Comparison of ENCODE assay signal across 10 cellular contexts in genomic region chr10:74047871-74048270, GRCh38. TPM values are rescaled to one million over a fixed set of nuclear protein-coding genes. Genes with fewer than 3 reads are reported as not detected.
DNase-seq lines count a peak whose midpoint lies in the region; ATAC-seq and TF ChIP-seq lines count a peak whose summit lies in the region.
"Had no signal": no experiment of that assay in that cellular context is flagged by ENCODE, and none has a peak within 500 bp of the region (broad histone marks: within the 10 kb centered on the region; RNA-seq: fewer than 3 reads in every experiment).

No MANE protein-coding gene starts in this region.

- peaks cover 71% of the 10 kb centered on the region for H3K4me1 ChIP-seq in psoas muscle

- peak overlapping the region; percentile 88 for H3K27ac ChIP-seq in psoas muscle

- H3K9me3 Mint-ChIP-seq in dendritic cell treated with granulocyte-macrophage colony-stimulating factor and Interleukin-4, amounts not matched to agents 40 ng/mL and 50 ng/mL, for 4 days: no peaks in the 10 kb centered on the region
- no peaks in the 10 kb centered on the region for H3K9me3 Mint-ChIP-seq in activated CD8-positive, alpha-beta T cell treated with anti-CD3 and anti-CD28 coated beads for 36 hours
- H3K9me3 Mint-ChIP-seq in activated T-cell treated with anti-CD3 and anti-CD28 coated beads, Interleukin-2, amount 50 U/mL, for 72 hours: no peaks in the 10 kb centered on the region
- H3K9me3 Mint-ChIP-seq: activated CD4-positive, alpha-beta memory T cell treated with anti-CD3 and anti-CD28 coated beads for 36 hours had no signal

- intact Hi-C loops in dendritic cell treated with granulocyte-macrophage colony-stimulating factor and Interleukin-4, amounts not matched to agents 40 ng/mL and 50 ng/mL, for 4 days (cut with micrococcal nuclease): no loop called here
- intact Hi-C loops in psoas muscle (cut with DNase I): no loop called here
- intact Hi-C loops in activated CD8-positive, alpha-beta T cell treated with anti-CD3 and anti-CD28 coated beads for 36 hours (cut with micrococcal nuclease): no loop called here

- H3K27me3 ChIP-seq in psoas muscle (ENCODE audit: insufficient read depth in 3 of 3, low read length in 2 of 3): no peaks in the 10 kb centered on the region
- H3K27me3 ChIP-seq: stomach had no signal

- DNase-seq in EL (peak; percentile 49), NCI-H1048 (lab: John Stamatoyannopoulos, UW) (peak; percentile 16), psoas muscle (no peak), NCI-H1105 (lab: John Stamatoyannopoulos, UW) (no peak), NCI-H510A (lab: John Stamatoyannopoulos, UW) (no peak)
- DNase-seq in activated CD8-positive, alpha-beta T cell treated with anti-CD3 and anti-CD28 coated beads for 36 hours: no peak
- no peak for DNase-seq in activated T-cell treated with anti-CD3 and anti-CD28 coated beads, Interleukin-2, amount 50 U/mL, for 72 hours
- DNase-seq: activated CD4-positive, alpha-beta memory T cell treated with anti-CD3 and anti-CD28 coated beads for 36 hours; stomach had no signal

- peaks cover 47% of the 10 kb centered on the region for H3K36me3 Mint-ChIP-seq in dendritic cell treated with granulocyte-macrophage colony-stimulating factor and Interleukin-4, amounts not matched to agents 40 ng/mL and 50 ng/mL, for 4 days (ENCODE audit: low read depth)
- no peaks in the 10 kb centered on the region for H3K36me3 Mint-ChIP-seq in activated CD8-positive, alpha-beta T cell treated with anti-CD3 and anti-CD28 coated beads for 36 hours (ENCODE audit: low read depth)
- peaks cover 0 to 1% of the 10 kb centered on the region in 2 donors for H3K36me3 Mint-ChIP-seq in activated T-cell treated with anti-CD3 and anti-CD28 coated beads, Interleukin-2, amount 50 U/mL, for 72 hours (ENCODE audit: insufficient read depth in 2 of 2)

- POLR2A ChIA-PET in activated CD8-positive, alpha-beta T cell treated with anti-CD3 and anti-CD28 coated beads for 36 hours (lab: Charles Lee): no interaction called here

- no peak overlapping the region for H3K4me3 Mint-ChIP-seq in dendritic cell treated with granulocyte-macrophage colony-stimulating factor and Interleukin-4, amounts not matched to agents 40 ng/mL and 50 ng/mL, for 4 days
- no peak overlapping the region for H3K4me3 Mint-ChIP-seq in activated CD8-positive, alpha-beta T cell treated with anti-CD3 and anti-CD28 coated beads for 36 hours
- H3K4me3 Mint-ChIP-seq in activated T-cell treated with anti-CD3 and anti-CD28 coated beads, Interleukin-2, amount 50 U/mL, for 72 hours: no peak overlapping the region
- H3K4me3 Mint-ChIP-seq: activated CD4-positive, alpha-beta memory T cell treated with anti-CD3 and anti-CD28 coated beads for 36 hours had no signal

- H3K27ac Mint-ChIP-seq in dendritic cell treated with granulocyte-macrophage colony-stimulating factor and Interleukin-4, amounts not matched to agents 40 ng/mL and 50 ng/mL, for 4 days: peak overlapping the region; percentile 52
- H3K27ac Mint-ChIP-seq in activated CD8-positive, alpha-beta T cell treated with anti-CD3 and anti-CD28 coated beads for 36 hours: no peak overlapping the region
- H3K27ac Mint-ChIP-seq in activated T-cell treated with anti-CD3 and anti-CD28 coated beads, Interleukin-2, amount 50 U/mL, for 72 hours: no peak overlapping the region
- H3K27ac Mint-ChIP-seq: activated CD4-positive, alpha-beta memory T cell treated with anti-CD3 and anti-CD28 coated beads for 36 hours had no signal

- H3K36me3 ChIP-seq in psoas muscle (ENCODE audit: insufficient read depth in 1 of 2, low read depth in 1 of 2): peaks cover 0 to 21% of the 10 kb centered on the region in 2 donors

- WGBS in psoas muscle, 3 donors: 25 to 48% (median 26%) methylated on average over 3 of the region's 3 CpGs

- H3K9me3 ChIP-seq in psoas muscle: no peaks in the 10 kb centered on the region
- H3K9me3 ChIP-seq: stomach had no signal

- peak overlapping the region; percentile 35 for H3K4me3 ChIP-seq in psoas muscle
- H3K4me3 ChIP-seq: stomach had no signal

- CTCF ChIA-PET in activated CD8-positive, alpha-beta T cell treated with anti-CD3 and anti-CD28 coated beads for 36 hours (lab: Charles Lee): interaction anchor here (1.3 to 2.6 kb wide), 2 partner anchors 27 to 162 kb away, joined by 3 to 5 read pairs; no protein-coding TSS in a partner anchor

- peaks cover 34% of the 10 kb centered on the region for H3K4me1 Mint-ChIP-seq in dendritic cell treated with granulocyte-macrophage colony-stimulating factor and Interleukin-4, amounts not matched to agents 40 ng/mL and 50 ng/mL, for 4 days (ENCODE audit: low read depth)
- peaks cover 2% of the 10 kb centered on the region for H3K4me1 Mint-ChIP-seq in activated CD8-positive, alpha-beta T cell treated with anti-CD3 and anti-CD28 coated beads for 36 hours (ENCODE audit: low read depth)
- peaks cover under 1% of the 10 kb centered on the region for H3K4me1 Mint-ChIP-seq in activated T-cell treated with anti-CD3 and anti-CD28 coated beads, Interleukin-2, amount 50 U/mL, for 72 hours (ENCODE audit: low read depth)

- no peak for TF ChIP-seq CTCF in psoas muscle (IDR thresholded peaks at IDR 0.05)
- TF ChIP-seq CTCF in activated CD8-positive, alpha-beta T cell treated with anti-CD3 and anti-CD28 coated beads for 36 hours (IDR thresholded peaks at IDR 0.05): no peak

- ATAC-seq in psoas muscle: peak; percentile 70 to 83 (median 74)
- no peak for ATAC-seq in activated CD8-positive, alpha-beta T cell treated with anti-CD3 and anti-CD28 coated beads for 36 hours
- no peak for ATAC-seq in activated T-cell treated with anti-CD3 and anti-CD28 coated beads, Interleukin-2, amount 50 U/mL, for 72 hours (replicated peaks in 1 of 2)

- no peaks in the 10 kb centered on the region for H3K27me3 Mint-ChIP-seq in dendritic cell treated with granulocyte-macrophage colony-stimulating factor and Interleukin-4, amounts not matched to agents 40 ng/mL and 50 ng/mL, for 4 days
- H3K27me3 Mint-ChIP-seq in activated CD8-positive, alpha-beta T cell treated with anti-CD3 and anti-CD28 coated beads for 36 hours: no peaks in the 10 kb centered on the region
- H3K27me3 Mint-ChIP-seq in activated T-cell treated with anti-CD3 and anti-CD28 coated beads, Interleukin-2, amount 50 U/mL, for 72 hours (ENCODE audit: low read depth): no peaks in the 10 kb centered on the region
- H3K27me3 Mint-ChIP-seq: activated CD4-positive, alpha-beta memory T cell treated with anti-CD3 and anti-CD28 coated beads for 36 hours had no signal

RNA-seq across cellular contexts. Expression of gene VCL, which starts 50.0 kb away (rescaled TPM):
- 100 to 1,000 TPM in 3 of 4 donors, 10 to 100 TPM in 1; 89.1 to 426 (median 179) TPM for total RNA-seq in psoas muscle
- polyA plus RNA-seq in psoas muscle: 10 to 100 TPM; 54.5 to 93.2 (median 91.4) TPM
- 10 to 100 TPM; 16.9 to 17.7 TPM for total RNA-seq in activated CD8-positive, alpha-beta T cell treated with anti-CD3 and anti-CD28 coated beads for 36 hours
- total RNA-seq in activated T-cell treated with anti-CD3 and anti-CD28 coated beads, Interleukin-2, amount 50 U/mL, for 72 hours: 10 to 100 TPM; 12.2 to 19.2 TPM

Comparison
In these comparisons a context has a peak if more than half of its experiments do, and no peak if none do; other contexts are left out.
1. DNase-seq: peak in EL (single experiment) and NCI-H1048 (single experiment); none in psoas muscle (0 of 2), NCI-H1105 (single experiment), activated CD8-positive, alpha-beta T cell treated with anti-CD3 and anti-CD28 coated beads for 36 hours (single experiment), NCI-H510A (single experiment) and activated T-cell treated with anti-CD3 and anti-CD28 coated beads, Interleukin-2, amount 50 U/mL, for 72 hours (0 of 2).
2. ATAC-seq: peak in psoas muscle (4 of 4); none in activated CD8-positive, alpha-beta T cell treated with anti-CD3 and anti-CD28 coated beads for 36 hours (single experiment) and activated T-cell treated with anti-CD3 and anti-CD28 coated beads, Interleukin-2, amount 50 U/mL, for 72 hours (0 of 2).
3. RNA of gene VCL, which starts 50.0 kb away (total RNA-seq): 89.1 to 426 TPM in psoas muscle; 12.2 to 19.2 TPM in activated T-cell treated with anti-CD3 and anti-CD28 coated beads, Interleukin-2, amount 50 U/mL, for 72 hours and 16.9 to 17.7 TPM in activated CD8-positive, alpha-beta T cell treated with anti-CD3 and anti-CD28 coated beads for 36 hours; every median in the first group is over 4 times any median in the second.